21 cellular contexts compared by ENCODE assay signal in genomic region chr11:106032861-106033260, GRCh38. TPM values are rescaled to one million over a fixed set of nuclear protein-coding genes. Genes with fewer than 3 reads are reported as not detected.
DNase-seq lines count a peak whose midpoint lies in the region; ATAC-seq, FAIRE-seq and TF ChIP-seq lines count a peak whose summit lies in the region.
"Had no signal": no experiment of that assay in that cellular context is flagged by ENCODE, and none has a peak within 500 bp of the region (broad histone marks: within the 10 kb centered on the region; RNA-seq: fewer than 3 reads in every experiment).

No MANE protein-coding gene starts in this region.

- H4K20me1 ChIP-seq in astrocyte (ENCODE audit: insufficient read depth, low read length), result no peaks in the 10 kb centered on the region

- no peaks in the 10 kb centered on the region for H3K9me3 Mint-ChIP-seq in astrocyte (ENCODE audit: unreplicated experiment)
- H3K9me3 Mint-ChIP-seq: GM23338, H9, HFFc6 had no signal

- DNase-seq in astrocyte (ENCODE audit: low read depth) (peak; percentile 55), astrocyte of the hippocampus (ENCODE audit: low read depth, low spot score) (peak; percentile 66), dermis blood vessel endothelial cell (peak; percentile 18), skeletal muscle cell (ENCODE audit: low read depth) (peak; percentile 5), NCI-H526 treated with DMSO at 0.1 percent for 48 hours (lab: John Stamatoyannopoulos, UW) (no peak)
- DNase-seq: C1 segment of cervical spinal cord; CD4-positive, CD25-positive, alpha-beta regulatory T cell; CD8-positive, alpha-beta memory T cell; DMS 273 treated with DMSO at 0.1 percent for 48 hours; DMS79; EL; GDM1; H9; HFFc6 had no signal

- H3K27ac ChIP-seq in astrocyte (ENCODE audit: low read depth, low read length), result no peak overlapping the region

- peaks cover 4% of the 10 kb centered on the region for H3K4me1 Mint-ChIP-seq in astrocyte (ENCODE audit: low read depth, unreplicated experiment)
- H3K4me1 Mint-ChIP-seq: CD4-positive, CD25-positive, alpha-beta regulatory T cell; CD8-positive, alpha-beta memory T cell; GM23338 had no signal

- no peaks in the 10 kb centered on the region for H3K27me3 ChIP-seq in astrocyte (ENCODE audit: insufficient read depth, low read length)

- ATAC-seq in HG03342 (IDR thresholded peaks at IDR 0.05; ENCODE audit: unreplicated experiment), result no peak
- no peak for ATAC-seq in GM21390 (IDR thresholded peaks at IDR 0.05; ENCODE audit: unreplicated experiment)
- ATAC-seq: GM12878, GM23338, HCT116 had no signal

- TF ChIP-seq CTCF in astrocyte (IDR thresholded peaks at IDR 0.05; ENCODE audit: insufficient read depth, low read depth, low read length), result no peak

- H3K36me3 Mint-ChIP-seq in astrocyte (ENCODE audit: low read depth, unreplicated experiment), result no peaks in the 10 kb centered on the region
- H3K36me3 Mint-ChIP-seq: CD4-positive, CD25-positive, alpha-beta regulatory T cell; CD8-positive, alpha-beta memory T cell had no signal

- H3K9ac ChIP-seq in astrocyte (ENCODE audit: low read length), result no peak overlapping the region

- peaks cover 5% of the 10 kb centered on the region for H3K4me1 ChIP-seq in astrocyte (ENCODE audit: insufficient read depth, low read length)

- no peak for FAIRE-seq in astrocyte (lab: Jason Lieb, UNC)
- FAIRE-seq: D721Med, GM12878, GM19239 had no signal

- H3K4me3 ChIP-seq in astrocyte (ENCODE audit: insufficient read depth, low read depth, low read length), result no peak overlapping the region
- H3K4me3 ChIP-seq in skeletal muscle cell (ENCODE audit: low read depth, low read length), result no peak overlapping the region
- H3K4me3 ChIP-seq: GM12878, GM23338 had no signal

- no peaks in the 10 kb centered on the region for H3K27me3 Mint-ChIP-seq in astrocyte (ENCODE audit: low read depth, unreplicated experiment)

- no peak overlapping the region for H3K4me2 ChIP-seq in astrocyte (ENCODE audit: low read length)
- H3K4me2 ChIP-seq: GM23338 had no signal

- no peaks in the 10 kb centered on the region for H3K9me3 ChIP-seq in astrocyte (ENCODE audit: insufficient read depth, low read depth, low read length)

- H2AFZ ChIP-seq in astrocyte (ENCODE audit: low read depth, low read length), result no peak overlapping the region
- H2AFZ ChIP-seq: GM23338 had no signal

- no peak overlapping the region for H3K27ac Mint-ChIP-seq in astrocyte (ENCODE audit: unreplicated experiment)
- H3K27ac Mint-ChIP-seq: CD4-positive, CD25-positive, alpha-beta regulatory T cell; CD8-positive, alpha-beta memory T cell; GM23338; H9; HFFc6 had no signal

- H3K4me3 Mint-ChIP-seq in astrocyte (ENCODE audit: unreplicated experiment), result no peak overlapping the region
- H3K4me3 Mint-ChIP-seq: CD8-positive, alpha-beta memory T cell; GM23338; H9; HFFc6 had no signal

- no peaks in the 10 kb centered on the region for H3K36me3 ChIP-seq in astrocyte (ENCODE audit: insufficient read depth, low read length)

- no peaks in the 10 kb centered on the region for H3K79me2 ChIP-seq in astrocyte (ENCODE audit: insufficient read depth, low read length)

RNA-seq across cellular contexts. Expression of gene MSANTD4, which starts 10.8 kb away (rescaled TPM):
- total RNA-seq in astrocyte (19.8 and 24.5 TPM in 2 replicates), dermis blood vessel endothelial cell (27.8 and 34.4 TPM in 2 replicates)

RNA-seq across cellular contexts. Expression of gene KBTBD3, which starts 44.3 kb away (rescaled TPM):
- total RNA-seq in astrocyte (4.7 and 5.2 TPM in 2 replicates), dermis blood vessel endothelial cell (3.4 and 3.9 TPM in 2 replicates)

RNA-seq across cellular contexts. Expression of gene AASDHPPT, which starts 44.6 kb away (rescaled TPM):
- 61.0 and 61.6 TPM in 2 replicates for total RNA-seq in astrocyte
- total RNA-seq in dermis blood vessel endothelial cell, result 41.5 and 56.0 TPM in 2 replicates
